Comparison of ENCODE assay signal across 8 cellular contexts in genomic region chr14:104932676-104933631, GRCh38. TPM values are rescaled to one million over a fixed set of nuclear protein-coding genes. Genes with fewer than 3 reads are reported as not detected.
A peak's percentile ranks its signal among the peaks of the same experiment; 100 is the strongest.
DNase-seq lines count a peak whose midpoint lies in the region; ATAC-seq and TF ChIP-seq lines count a peak whose summit lies in the region.

No MANE protein-coding gene starts in this region.

- H3K9me3 Mint-ChIP-seq in activated CD8-positive, alpha-beta memory T cell treated with anti-CD3 and anti-CD28 coated beads, Interleukin-2, amount 10 ng/mL, durations not matched to agents 7 days and 5 days (ENCODE audit: low read depth), result no peaks in the 10 kb centered on the region
- no peaks in the 10 kb centered on the region for H3K9me3 Mint-ChIP-seq in endothelial cell (ENCODE audit: unreplicated experiment)
- H3K9me3 Mint-ChIP-seq in mesothelial cell of epicardium, result no peaks in the 10 kb centered on the region

- CTCF ChIA-PET in activated CD8-positive, alpha-beta memory T cell treated with anti-CD3 and anti-CD28 coated beads, Interleukin-2, amount 10 ng/mL, durations not matched to agents 7 days and 5 days (lab: Charles Lee), result interaction anchor here (0.8 to 2.0 kb wide), 8 partner anchors 9 to 112 kb away, joined by 3 to 5 read pairs (median 4); partner anchors contain the start of gene PLD4

- no peak overlapping the region for H3K27ac Mint-ChIP-seq in activated CD8-positive, alpha-beta memory T cell treated with anti-CD3 and anti-CD28 coated beads, Interleukin-2, amount 10 ng/mL, durations not matched to agents 7 days and 5 days
- H3K27ac Mint-ChIP-seq in endothelial cell (ENCODE audit: unreplicated experiment) (no peak overlapping the region), mesothelial cell of epicardium (no peak overlapping the region)

- DNase-seq in ELF-1 (ENCODE audit: low read depth, low spot score), result peak; percentile 71
- DNase-seq in NOMO-1 (lab: John Stamatoyannopoulos, UW; ENCODE audit: unreplicated experiment in 2 of 2), result peak; percentile 63 to 74
- peak; percentile 82 for DNase-seq in activated CD8-positive, alpha-beta memory T cell treated with anti-CD3 and anti-CD28 coated beads, Interleukin-2, amount 10 ng/mL, durations not matched to agents 7 days and 5 days
- peak; percentile 91 for DNase-seq in endothelial cell (ENCODE audit: low spot score)
- DNase-seq in mesothelial cell of epicardium (ENCODE audit: low spot score in 2 of 2, unreplicated experiment in 2 of 2), result peak; percentile 75 to 91
- DNase-seq in stimulated activated CD8-positive, alpha-beta memory T cell treated with anti-CD3 and anti-CD28 coated beads, Interleukin-15, amount 100 ng/mL, for 4 hours (ENCODE audit: low read depth in 2 of 2), result peak; percentile 62 to 68

- peak overlapping the region; percentile 27 for H3K4me3 Mint-ChIP-seq in activated CD8-positive, alpha-beta memory T cell treated with anti-CD3 and anti-CD28 coated beads, Interleukin-2, amount 10 ng/mL, durations not matched to agents 7 days and 5 days
- H3K4me3 Mint-ChIP-seq in endothelial cell (ENCODE audit: unreplicated experiment), result no peak overlapping the region
- H3K4me3 Mint-ChIP-seq in mesothelial cell of epicardium, result peak overlapping the region; percentile 59

- H3K4me1 Mint-ChIP-seq in activated CD8-positive, alpha-beta memory T cell treated with anti-CD3 and anti-CD28 coated beads, Interleukin-2, amount 10 ng/mL, durations not matched to agents 7 days and 5 days, result peaks cover 2% of the 10 kb centered on the region
- H3K4me1 Mint-ChIP-seq in endothelial cell (ENCODE audit: unreplicated experiment) (peaks cover 10% of the 10 kb centered on the region), mesothelial cell of epicardium (peaks cover 3% of the 10 kb centered on the region)

- no peaks in the 10 kb centered on the region for H3K36me3 Mint-ChIP-seq in activated CD8-positive, alpha-beta memory T cell treated with anti-CD3 and anti-CD28 coated beads, Interleukin-2, amount 10 ng/mL, durations not matched to agents 7 days and 5 days
- H3K36me3 Mint-ChIP-seq in endothelial cell (ENCODE audit: low read depth, unreplicated experiment) (peaks cover 4% of the 10 kb centered on the region), mesothelial cell of epicardium (no peaks in the 10 kb centered on the region)

- TF ChIP-seq CTCF in endothelial cell (IDR thresholded peaks at IDR 0.05; ENCODE audit: unreplicated experiment), result peak; percentile 79
- TF ChIP-seq CTCF in mesothelial cell of epicardium (IDR thresholded peaks at IDR 0.05; ENCODE audit: unreplicated experiment), result peak; percentile 74

- ATAC-seq in HG03439 (IDR thresholded peaks at IDR 0.05; ENCODE audit: unreplicated experiment) (peak; percentile 48), GM21528 (IDR thresholded peaks at IDR 0.05; ENCODE audit: low FRiP score, unreplicated experiment) (no peak)
- ATAC-seq in activated CD8-positive, alpha-beta memory T cell treated with anti-CD3 and anti-CD28 coated beads, Interleukin-2, amount 10 ng/mL, durations not matched to agents 7 days and 5 days, result peak; percentile 88

- H3K27me3 Mint-ChIP-seq in activated CD8-positive, alpha-beta memory T cell treated with anti-CD3 and anti-CD28 coated beads, Interleukin-2, amount 10 ng/mL, durations not matched to agents 7 days and 5 days, result peaks cover 29% of the 10 kb centered on the region
- H3K27me3 Mint-ChIP-seq in endothelial cell (ENCODE audit: unreplicated experiment), result peaks cover 18% of the 10 kb centered on the region
- peaks cover 81% of the 10 kb centered on the region for H3K27me3 Mint-ChIP-seq in mesothelial cell of epicardium (ENCODE audit: low read depth)

RNA-seq across cellular contexts. Expression of gene PLD4, which starts 8.3 kb away (rescaled TPM):
- total RNA-seq in activated CD8-positive, alpha-beta memory T cell treated with anti-CD3 and anti-CD28 coated beads, Interleukin-2, amount 10 ng/mL, durations not matched to agents 7 days and 5 days, result not detected
- total RNA-seq in endothelial cell (ENCODE audit: unreplicated experiment), result 1.3 TPM
- total RNA-seq in mesothelial cell of epicardium, result 0.58 to 0.78 TPM (median 0.75 TPM) in 3 replicates

RNA-seq across cellular contexts. Expression of gene AHNAK2, which starts 45.2 kb away (rescaled TPM):
- not detected for total RNA-seq in activated CD8-positive, alpha-beta memory T cell treated with anti-CD3 and anti-CD28 coated beads, Interleukin-2, amount 10 ng/mL, durations not matched to agents 7 days and 5 days
- total RNA-seq in endothelial cell (ENCODE audit: unreplicated experiment), result 26.9 TPM
- 2.4 to 2.8 TPM (median 2.6 TPM) in 3 replicates for total RNA-seq in mesothelial cell of epicardium

RNA-seq across cellular contexts. Expression of gene CLBA1, which starts 52.6 kb away (rescaled TPM):
- total RNA-seq in activated CD8-positive, alpha-beta memory T cell treated with anti-CD3 and anti-CD28 coated beads, Interleukin-2, amount 10 ng/mL, durations not matched to agents 7 days and 5 days, result under 1 TPM; 0.56 to 0.67 TPM
- total RNA-seq in endothelial cell (ENCODE audit: unreplicated experiment) (13.5 TPM), mesothelial cell of epicardium (9.0 to 10.3 TPM (median 10.2 TPM) in 3 replicates)
